25 cellular contexts compared by ENCODE assay signal in genomic region chr11:77800445-77800844, GRCh38. TPM values are rescaled to one million over a fixed set of nuclear protein-coding genes. Genes with fewer than 3 reads are reported as not detected.
A peak's percentile ranks its signal among the peaks of the same experiment; 100 is the strongest.
DNase-seq lines count a peak whose midpoint lies in the region; ATAC-seq and TF ChIP-seq lines count a peak whose summit lies in the region.
"Had no signal": no experiment of that assay in that cellular context is flagged by ENCODE, and none has a peak within 500 bp of the region (broad histone marks: within the 10 kb centered on the region; RNA-seq: fewer than 3 reads in every experiment).

No MANE protein-coding gene starts in this region.

- H3K36me3 Mint-ChIP-seq in activated CD4-positive, alpha-beta memory T cell treated with anti-CD3 and anti-CD28 coated beads for 36 hours: peaks cover 7% of the 10 kb centered on the region
- H3K36me3 Mint-ChIP-seq in activated CD4-positive, alpha-beta memory T cell treated with anti-CD3 and anti-CD28 coated beads, Interleukin-2, amount 10 ng/mL, durations not matched to agents 7 days and 5 days (ENCODE audit: low read depth): peaks cover 32% of the 10 kb centered on the region
- peaks cover 54% of the 10 kb centered on the region for H3K36me3 Mint-ChIP-seq in CD4-positive, alpha-beta T cell (ENCODE audit: low read depth)
- H3K36me3 Mint-ChIP-seq in activated naive CD8-positive, alpha-beta T cell treated with anti-CD3 and anti-CD28 coated beads for 36 hours: peaks cover 25% of the 10 kb centered on the region
- no peaks in the 10 kb centered on the region for H3K36me3 Mint-ChIP-seq in naive B cell
- peaks cover 2% of the 10 kb centered on the region for H3K36me3 Mint-ChIP-seq in T-helper 17 cell (ENCODE audit: low read depth)

- H3K4me3 Mint-ChIP-seq in activated CD4-positive, alpha-beta memory T cell treated with anti-CD3 and anti-CD28 coated beads for 36 hours: no peak overlapping the region
- no peak overlapping the region for H3K4me3 Mint-ChIP-seq in activated CD4-positive, alpha-beta memory T cell treated with anti-CD3 and anti-CD28 coated beads, Interleukin-2, amount 10 ng/mL, durations not matched to agents 7 days and 5 days
- no peak overlapping the region for H3K4me3 Mint-ChIP-seq in CD4-positive, alpha-beta T cell
- H3K4me3 Mint-ChIP-seq in activated naive CD8-positive, alpha-beta T cell treated with anti-CD3 and anti-CD28 coated beads for 36 hours: no peak overlapping the region
- H3K4me3 Mint-ChIP-seq in naive B cell: peak overlapping the region in 1 of 8 donors; percentile 30
- no peak overlapping the region for H3K4me3 Mint-ChIP-seq in T-helper 17 cell
- H3K4me3 Mint-ChIP-seq: activated CD4-positive, alpha-beta T cell treated with anti-CD3 and anti-CD28 coated beads for 36 hours; stimulated activated memory B cell treated with anti-CD40 and anti-IgM and Interleukin-4, amounts not matched to agents 10 μg/mL and 1 μg/mL and 100 μg/mL, for 72 hours had no signal

- DNase-seq in activated CD4-positive, alpha-beta memory T cell treated with anti-CD3 and anti-CD28 coated beads for 36 hours: no peak
- DNase-seq in activated CD4-positive, alpha-beta memory T cell treated with anti-CD3 and anti-CD28 coated beads, Interleukin-2, amount 10 ng/mL, durations not matched to agents 7 days and 5 days: no peak
- DNase-seq in CD4-positive, alpha-beta T cell: no peak
- no peak for DNase-seq in activated naive CD8-positive, alpha-beta T cell treated with anti-CD3 and anti-CD28 coated beads for 36 hours
- DNase-seq in naive B cell: no peak
- DNase-seq in foreskin melanocyte: no peak
- DNase-seq in T-helper 17 cell: no peak
- DNase-seq in hypothalamus (lab: John Stamatoyannopoulos, UW): no peak
- DNase-seq: 8988T; activated CD4-positive, alpha-beta T cell treated with anti-CD3 and anti-CD28 coated beads for 36 hours; activated naive CD4-positive, alpha-beta T cell; activated T-cell treated with anti-CD3 and anti-CD28 coated beads, Interleukin-2, amount 50 U/mL, for 48 hours; amygdala; CD4-positive, alpha-beta memory T cell; effector CD4-positive, alpha-beta T cell; heart left ventricle; NCI-H1436 treated with DMSO at 0.1 percent for 48 hours; NCI-H2107; NCI-H82; stimulated activated CD4-positive, alpha-beta T cell treated with anti-CD3 and anti-CD28 coated beads, Interleukin-4, amount 100 ng/mL, for 24 hours; testis had no signal

- H3K27me3 Mint-ChIP-seq in activated CD4-positive, alpha-beta memory T cell treated with anti-CD3 and anti-CD28 coated beads for 36 hours: no peaks in the 10 kb centered on the region
- H3K27me3 Mint-ChIP-seq in activated CD4-positive, alpha-beta memory T cell treated with anti-CD3 and anti-CD28 coated beads, Interleukin-2, amount 10 ng/mL, durations not matched to agents 7 days and 5 days: no peaks in the 10 kb centered on the region
- H3K27me3 Mint-ChIP-seq in CD4-positive, alpha-beta T cell: no peaks in the 10 kb centered on the region
- no peaks in the 10 kb centered on the region for H3K27me3 Mint-ChIP-seq in activated naive CD8-positive, alpha-beta T cell treated with anti-CD3 and anti-CD28 coated beads for 36 hours
- H3K27me3 Mint-ChIP-seq in naive B cell (no peaks in the 10 kb centered on the region), T-helper 17 cell (no peaks in the 10 kb centered on the region)
- H3K27me3 Mint-ChIP-seq: activated CD4-positive, alpha-beta T cell treated with anti-CD3 and anti-CD28 coated beads for 36 hours; CD4-positive, alpha-beta memory T cell; stimulated activated memory B cell treated with anti-CD40 and anti-IgM and Interleukin-4, amounts not matched to agents 10 μg/mL and 1 μg/mL and 100 μg/mL, for 72 hours had no signal

- intact Hi-C loops in activated CD4-positive, alpha-beta memory T cell treated with anti-CD3 and anti-CD28 coated beads for 36 hours (cut with micrococcal nuclease): no loop called here
- intact Hi-C loops in CD4-positive, alpha-beta T cell (cut with DNase I, micrococcal nuclease): no loop called here

- peaks cover 65% of the 10 kb centered on the region for H3K4me1 Mint-ChIP-seq in activated CD4-positive, alpha-beta memory T cell treated with anti-CD3 and anti-CD28 coated beads for 36 hours (ENCODE audit: low read depth)
- peaks cover 9% of the 10 kb centered on the region for H3K4me1 Mint-ChIP-seq in activated CD4-positive, alpha-beta memory T cell treated with anti-CD3 and anti-CD28 coated beads, Interleukin-2, amount 10 ng/mL, durations not matched to agents 7 days and 5 days
- peaks cover 67% of the 10 kb centered on the region for H3K4me1 Mint-ChIP-seq in CD4-positive, alpha-beta T cell (ENCODE audit: low read depth)
- H3K4me1 Mint-ChIP-seq in activated naive CD8-positive, alpha-beta T cell treated with anti-CD3 and anti-CD28 coated beads for 36 hours: peaks cover 63% of the 10 kb centered on the region
- H3K4me1 Mint-ChIP-seq in naive B cell (peaks cover 50 to 78% (median 61%) of the 10 kb centered on the region in 3 donors), T-helper 17 cell (peaks cover 44% of the 10 kb centered on the region)

- POLR2A ChIA-PET in activated CD4-positive, alpha-beta memory T cell treated with anti-CD3 and anti-CD28 coated beads for 36 hours (lab: Charles Lee): no interaction called here
- POLR2A ChIA-PET in activated CD4-positive, alpha-beta memory T cell treated with anti-CD3 and anti-CD28 coated beads, Interleukin-2, amount 10 ng/mL, durations not matched to agents 7 days and 5 days (lab: Charles Lee): interaction anchor here (0.8 kb wide), 1 partner anchor 20 kb away, joined by 3 read pairs; no protein-coding TSS in a partner anchor
- POLR2A ChIA-PET in CD4-positive, alpha-beta T cell (lab: Charles Lee): interaction anchor here (0.7 kb wide), 1 partner anchor 32 kb away, joined by 3 read pairs; no protein-coding TSS in a partner anchor

- ATAC-seq in CD4-positive, alpha-beta T cell (ENCODE audit: poor library complexity): no peak
- no peak for ATAC-seq in naive B cell (ENCODE audit: low read depth in 2 of 2)
- no peak for ATAC-seq in T-helper 17 cell
- ATAC-seq: activated CD4-positive, alpha-beta T cell treated with anti-CD3 and anti-CD28 coated beads for 36 hours; sciatic nerve; stimulated activated memory B cell treated with anti-CD40 and anti-IgM and Interleukin-4, amounts not matched to agents 10 μg/mL and 1 μg/mL and 100 μg/mL, for 72 hours had no signal

- no peaks in the 10 kb centered on the region for H3K9me3 Mint-ChIP-seq in activated CD4-positive, alpha-beta memory T cell treated with anti-CD3 and anti-CD28 coated beads for 36 hours
- peaks cover 3% of the 10 kb centered on the region for H3K9me3 Mint-ChIP-seq in activated CD4-positive, alpha-beta memory T cell treated with anti-CD3 and anti-CD28 coated beads, Interleukin-2, amount 10 ng/mL, durations not matched to agents 7 days and 5 days
- no peaks in the 10 kb centered on the region for H3K9me3 Mint-ChIP-seq in CD4-positive, alpha-beta T cell
- H3K9me3 Mint-ChIP-seq in activated naive CD8-positive, alpha-beta T cell treated with anti-CD3 and anti-CD28 coated beads for 36 hours: peaks cover 6% of the 10 kb centered on the region
- H3K9me3 Mint-ChIP-seq in naive B cell: peaks cover 0 to 1% (median 0%) of the 10 kb centered on the region in 7 donors
- H3K9me3 Mint-ChIP-seq: CD4-positive, alpha-beta memory T cell; stimulated activated memory B cell treated with anti-CD40 and anti-IgM and Interleukin-4, amounts not matched to agents 10 μg/mL and 1 μg/mL and 100 μg/mL, for 72 hours had no signal

- TF ChIP-seq CTCF in CD4-positive, alpha-beta T cell (IDR thresholded peaks at IDR 0.05): no peak

- H3K27ac ChIP-seq in CD4-positive, alpha-beta T cell (ENCODE audit: low read depth, low read length): no peak overlapping the region
- H3K27ac ChIP-seq: epithelial cell of prostate, heart left ventricle, neutrophil, testis had no signal

- no peaks in the 10 kb centered on the region for H3K27me3 ChIP-seq in CD4-positive, alpha-beta T cell (ENCODE audit: control insufficient read depth, insufficient read depth, low read length)
- H3K27me3 ChIP-seq: heart left ventricle, neutrophil, testis had no signal

- CTCF ChIA-PET in activated CD4-positive, alpha-beta memory T cell treated with anti-CD3 and anti-CD28 coated beads for 36 hours (lab: Charles Lee): no interaction called here
- CTCF ChIA-PET in activated CD4-positive, alpha-beta memory T cell treated with anti-CD3 and anti-CD28 coated beads, Interleukin-2, amount 10 ng/mL, durations not matched to agents 7 days and 5 days (lab: Charles Lee): no interaction called here
- CTCF ChIA-PET in CD4-positive, alpha-beta T cell (lab: Charles Lee): no interaction called here

- no peaks in the 10 kb centered on the region for H3K9me3 ChIP-seq in CD4-positive, alpha-beta T cell (ENCODE audit: control insufficient read depth, low read length)
- H3K9me3 ChIP-seq in T-helper 17 cell (ENCODE audit: control insufficient read depth, low read length, poor library complexity, severe bottlenecking): no peaks in the 10 kb centered on the region
- H3K9me3 ChIP-seq: heart left ventricle, neutrophil, testis had no signal

- H3K27ac Mint-ChIP-seq in activated CD4-positive, alpha-beta memory T cell treated with anti-CD3 and anti-CD28 coated beads for 36 hours: peak overlapping the region; percentile 6
- no peak overlapping the region for H3K27ac Mint-ChIP-seq in activated CD4-positive, alpha-beta memory T cell treated with anti-CD3 and anti-CD28 coated beads, Interleukin-2, amount 10 ng/mL, durations not matched to agents 7 days and 5 days
- H3K27ac Mint-ChIP-seq in CD4-positive, alpha-beta T cell: peak overlapping the region; percentile 41
- peak overlapping the region; percentile 34 for H3K27ac Mint-ChIP-seq in activated naive CD8-positive, alpha-beta T cell treated with anti-CD3 and anti-CD28 coated beads for 36 hours
- H3K27ac Mint-ChIP-seq in naive B cell: peak overlapping the region in 5 of 6 donors; percentile 1 to 75 (median 70)
- H3K27ac Mint-ChIP-seq in T-helper 17 cell: no peak overlapping the region

RNA-seq across cellular contexts. Expression of gene RSF1, which starts 20.1 kb away (rescaled TPM):
- 10 to 100 TPM; 48.7 to 52.9 TPM for total RNA-seq in activated CD4-positive, alpha-beta memory T cell treated with anti-CD3 and anti-CD28 coated beads for 36 hours
- 10 to 100 TPM; 58.6 to 62.5 TPM for total RNA-seq in activated CD4-positive, alpha-beta memory T cell treated with anti-CD3 and anti-CD28 coated beads, Interleukin-2, amount 10 ng/mL, durations not matched to agents 7 days and 5 days
- total RNA-seq in CD4-positive, alpha-beta T cell: 10 to 100 TPM; 87.7 to 91.9 TPM
- 10 to 100 TPM; 40.5 to 48.3 TPM for total RNA-seq in activated naive CD8-positive, alpha-beta T cell treated with anti-CD3 and anti-CD28 coated beads for 36 hours
- 10 to 100 TPM; 15.1 to 52.2 (median 36.3) TPM for polyA plus RNA-seq in naive B cell (ENCODE audit: low read depth in 6 of 6)
- 10 to 100 TPM; 80.8 to 87.1 TPM for total RNA-seq in T-helper 17 cell

RNA-seq across cellular contexts. Expression of gene AAMDC, which starts 20.5 kb away (rescaled TPM):
- total RNA-seq in activated CD4-positive, alpha-beta memory T cell treated with anti-CD3 and anti-CD28 coated beads for 36 hours: 1 to 10 TPM; 9.5 to 10.0 TPM
- 10 to 100 TPM; 14.4 to 15.6 TPM for total RNA-seq in activated CD4-positive, alpha-beta memory T cell treated with anti-CD3 and anti-CD28 coated beads, Interleukin-2, amount 10 ng/mL, durations not matched to agents 7 days and 5 days
- total RNA-seq in CD4-positive, alpha-beta T cell: 1 to 10 TPM; 1.5 to 2.1 TPM
- total RNA-seq in activated naive CD8-positive, alpha-beta T cell treated with anti-CD3 and anti-CD28 coated beads for 36 hours: 1 to 10 TPM; 2.4 to 2.6 TPM
- polyA plus RNA-seq in naive B cell (ENCODE audit: low read depth in 6 of 6): 10 to 100 TPM in 4 of 6 donors, 1 to 10 TPM in 2; 8.6 to 19.1 (median 14.9) TPM
- 1 to 10 TPM; 2.7 to 5.2 TPM for total RNA-seq in T-helper 17 cell

Comparison
In these comparisons a context has a peak if more than half of its experiments do, and no peak if none do; other contexts are left out.
1. H3K27ac Mint-ChIP-seq: peak in activated CD4-positive, alpha-beta memory T cell treated with anti-CD3 and anti-CD28 coated beads for 36 hours (single experiment), CD4-positive, alpha-beta T cell (single experiment), activated naive CD8-positive, alpha-beta T cell treated with anti-CD3 and anti-CD28 coated beads for 36 hours (single experiment) and naive B cell (5 of 6); none in activated CD4-positive, alpha-beta memory T cell treated with anti-CD3 and anti-CD28 coated beads, Interleukin-2, amount 10 ng/mL, durations not matched to agents 7 days and 5 days (single experiment) and T-helper 17 cell (single experiment).